Comparison of ENCODE assay signal across 1 cellular context in the genomic region with DNA sequence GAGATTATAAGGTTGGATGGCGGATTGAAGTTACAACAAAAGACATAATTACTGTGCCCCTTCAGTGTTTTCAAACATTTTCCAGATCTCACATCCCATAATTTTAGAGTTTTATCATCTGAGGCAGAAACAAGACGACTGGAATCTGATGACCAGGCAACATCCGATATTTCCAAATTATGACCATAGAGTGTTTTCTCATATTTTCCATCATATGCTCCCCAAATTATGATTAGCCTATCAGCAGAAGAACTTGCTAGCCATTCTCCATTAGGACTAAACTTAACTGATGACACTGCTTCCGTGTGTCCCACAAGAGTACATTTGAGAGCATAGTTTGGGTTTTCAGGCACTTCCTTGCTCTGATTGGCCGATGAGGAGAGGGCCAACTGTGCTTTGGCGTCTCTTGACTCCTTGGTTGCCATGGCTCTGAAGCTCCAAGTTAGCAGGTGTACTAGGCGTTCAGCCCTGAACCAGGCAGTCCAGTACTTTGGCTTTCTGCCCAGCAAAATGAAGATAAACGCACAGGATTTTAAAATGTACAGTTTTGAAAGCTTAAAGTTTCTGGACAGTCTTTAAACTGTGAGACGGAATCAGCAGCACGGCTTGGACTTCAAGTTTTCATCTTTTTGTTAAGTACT.
TF ChIP-seq lines count a peak whose summit lies in the region.

No MANE protein-coding gene starts in this region.

TF ChIP-seq in endothelial cell of umbilical vein, 7 proteins besides CTCF, POLR2A, EP300 and RAD21 (continued from another document):
- no peak for TF ChIP-seq JUN (IDR thresholded peaks at IDR 0.05; ENCODE audit: borderline replicate concordance, insufficient read depth, insufficient read length, low read depth)
- no peak for TF ChIP-seq FOS (IDR thresholded peaks at IDR 0.05; ENCODE audit: borderline replicate concordance, insufficient read depth, low read length)
- no peak for TF ChIP-seq GATA2 (IDR thresholded peaks at IDR 0.05; ENCODE audit: insufficient read depth, insufficient read length, low read depth, low read length)
- TF ChIP-seq, protein P1, sequence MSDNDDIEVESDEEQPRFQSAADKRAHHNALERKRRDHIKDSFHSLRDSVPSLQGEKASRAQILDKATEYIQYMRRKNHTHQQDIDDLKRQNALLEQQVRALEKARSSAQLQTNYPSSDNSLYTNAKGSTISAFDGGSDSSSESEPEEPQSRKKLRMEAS (IDR thresholded peaks at IDR 0.05; ENCODE audit: insufficient read depth, insufficient read length), result no peak
